ENCODE assay signal across 17 cellular contexts in the genomic region with DNA sequence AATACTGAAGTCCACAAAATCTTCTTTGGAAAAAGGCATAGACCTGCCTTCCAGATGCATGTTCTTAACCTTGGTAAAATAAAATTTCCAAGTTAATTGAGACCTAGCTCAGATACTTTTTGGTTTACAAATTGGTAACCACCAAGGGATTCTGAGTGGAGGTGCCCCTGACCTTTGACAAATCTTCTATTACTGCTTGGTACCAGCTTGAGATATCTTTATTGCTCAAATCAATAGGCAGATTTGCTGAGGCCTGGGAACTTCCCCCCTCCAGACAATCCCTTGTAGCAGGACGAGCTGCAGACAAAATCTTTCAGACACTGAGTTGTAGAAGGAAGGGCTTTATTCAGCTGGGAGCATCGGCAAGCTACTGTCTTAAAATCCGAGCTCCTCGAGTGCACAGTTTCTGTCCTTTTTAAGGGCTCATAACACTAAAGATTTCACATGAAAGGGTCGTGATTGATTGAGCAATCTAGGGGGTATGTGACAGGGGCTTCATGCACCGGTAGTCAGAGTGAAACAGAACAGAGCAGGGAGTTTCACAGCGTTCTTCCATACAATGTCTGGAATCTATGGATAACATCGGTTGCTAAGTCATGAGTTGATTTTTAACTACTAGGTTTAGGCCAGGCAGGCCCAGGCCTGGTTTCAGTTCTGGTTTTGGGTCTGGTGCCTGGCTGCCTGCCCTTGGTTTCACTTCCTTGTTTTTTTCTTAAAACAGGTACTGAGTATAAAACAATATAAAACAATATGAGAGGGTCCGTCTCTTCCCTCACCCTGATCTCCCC. TPM values are rescaled to one million over a fixed set of nuclear protein-coding genes. Genes with fewer than 3 reads are reported as not detected.
DNase-seq lines count a peak whose midpoint lies in the region; ATAC-seq and TF ChIP-seq lines count a peak whose summit lies in the region.
"Not testable (repeated sequence)": the region's sequence is repeated elsewhere in the genome, so short reads cannot be mapped to it uniquely, and the experiment has no call there.
"Had no signal": no experiment of that assay in that cellular context is flagged by ENCODE, and none has a peak within 500 bp of the region (broad histone marks: within the 10 kb centered on the region; RNA-seq: fewer than 3 reads in every experiment).

No MANE protein-coding gene starts in this region.

- H3K4me2 ChIP-seq in OCI-LY3 (ENCODE audit: low read length): peak overlapping the region; percentile 98

- H3K4me3 ChIP-seq in OCI-LY3 (ENCODE audit: low read length): peak overlapping the region; percentile 73
- H3K4me3 ChIP-seq in aorta (ENCODE audit: low read length in 2 of 2): not testable (repeated sequence)

- DNase-seq in left cardiac atrium: peak; percentile 27
- peak; percentile 54 to 75 for DNase-seq in aorta

- H4K20me1 ChIP-seq in OCI-LY3 (ENCODE audit: insufficient read depth, low read length): not testable (repeated sequence)

- not testable (repeated sequence) for H3K79me2 ChIP-seq in OCI-LY3 (ENCODE audit: low read length)

- WGBS in aorta, 2 donors: 74 to 76% methylated on average over 9 of the region's 9 CpGs

- ATAC-seq in GM18502 (IDR thresholded peaks at IDR 0.05; ENCODE audit: poor library complexity, unreplicated experiment) (peak; percentile 92), GM19324 (IDR thresholded peaks at IDR 0.05; ENCODE audit: low FRiP score, unreplicated experiment) (peak; percentile 86), GM21717 (IDR thresholded peaks at IDR 0.05; ENCODE audit: unreplicated experiment) (peak; percentile 86), HG03025 (IDR thresholded peaks at IDR 0.05; ENCODE audit: low FRiP score, unreplicated experiment) (peak; percentile 89), HG03565 (IDR thresholded peaks at IDR 0.05; ENCODE audit: unreplicated experiment) (peak; percentile 73)
- ATAC-seq in left cardiac atrium; aorta (ENCODE audit: low FRiP score): not testable (repeated sequence)

- peak overlapping the region; percentile 74; the same call in 1 of the 2 replicates for H2AFZ ChIP-seq in OCI-LY3 (ENCODE audit: low read depth, low read length)

- not testable (repeated sequence) for H3K9me3 ChIP-seq in OCI-LY3 (ENCODE audit: insufficient read depth, low read length); aorta (ENCODE audit: control insufficient read depth, low read length)

- peak overlapping the region; percentile 84 for H3K27ac ChIP-seq in OCI-LY3 (ENCODE audit: low read length)
- H3K27ac ChIP-seq in aorta (ENCODE audit: low read depth in 1 of 2, low read length in 2 of 2): not testable (repeated sequence)

- H3K27me3 ChIP-seq in OCI-LY3 (ENCODE audit: low read depth, low read length); aorta (ENCODE audit: control insufficient read depth in 1 of 2, insufficient read depth in 2 of 2, low read length in 1 of 2): not testable (repeated sequence)

- H3K36me3 ChIP-seq in OCI-LY3 (replicated peaks; ENCODE audit: low read depth, low read length); aorta (ENCODE audit: control insufficient read depth in 1 of 2, insufficient read depth in 2 of 2, low read length in 1 of 2): not testable (repeated sequence)

- intact Hi-C loops in left cardiac atrium (cut with DNase I); aorta (cut with DNase I): not testable (repeated sequence)

- peak overlapping the region; percentile 72 for H3K9ac ChIP-seq in OCI-LY3 (ENCODE audit: low read length)

- not testable (repeated sequence) for TF ChIP-seq CTCF in OCI-LY3 (IDR thresholded peaks at IDR 0.05; ENCODE audit: low read depth, low read length)

- H3K4me1 ChIP-seq in OCI-LY3 (ENCODE audit: low read length): peaks cover 50% of the 10 kb centered on the region
- H3K4me1 ChIP-seq in aorta (ENCODE audit: control insufficient read depth in 1 of 2, insufficient read depth in 2 of 2, low read length in 2 of 2): not testable (repeated sequence)

RNA-seq across cellular contexts. Expression of a gene that starts 41.8 kb away (rescaled TPM):
- total RNA-seq in left cardiac atrium (not detected), aorta (not detected)
- not detected for polyA plus RNA-seq in aorta
- total RNA-seq: activated CD8-positive, alpha-beta T cell treated with anti-CD3 and anti-CD28 coated beads, Interleukin-2, amount 10 ng/mL, durations not matched to agents 7 days and 5 days; activated T-helper 17 cell treated with anti-CD3 and anti-CD28 coated beads, Interleukin-2, amount 50 U/mL, for 72 hours; chondrocyte; frontal cortex; HepG2; mammary epithelial cell; sciatic nerve; ureter had no signal
- polyA plus RNA-seq: HepG2, mammary epithelial cell, SK-N-SH had no signal
